In the genomic region with DNA sequence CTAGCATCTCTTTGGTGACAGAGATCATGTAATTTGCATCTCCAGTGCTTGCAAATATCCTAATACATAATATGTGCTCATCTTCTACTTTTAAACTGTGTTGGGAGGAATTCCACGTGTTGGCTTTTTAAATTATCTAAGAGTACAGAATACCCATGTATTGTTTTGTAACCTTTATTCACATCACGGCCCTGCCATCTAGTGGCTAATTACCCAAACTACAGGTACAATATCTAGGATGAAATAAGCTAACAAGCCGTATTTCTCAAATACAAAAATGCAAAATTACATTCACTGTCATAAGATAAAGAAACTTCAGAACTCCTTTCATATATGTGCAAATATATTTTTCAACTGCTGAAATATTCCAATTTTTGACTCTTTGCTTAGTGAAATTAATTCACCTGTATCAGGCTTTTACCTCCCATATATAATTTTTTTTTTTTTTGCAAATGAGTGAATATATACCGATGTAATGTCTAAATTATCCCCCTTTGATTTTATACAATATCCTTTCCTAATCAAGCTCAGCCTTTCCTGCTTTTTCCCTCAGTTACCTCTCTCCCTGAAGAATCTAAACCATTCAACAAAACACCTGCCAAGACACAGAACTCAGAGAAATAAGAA, we compare ENCODE assay signal across 8 cellular contexts. TPM values are rescaled to one million over a fixed set of nuclear protein-coding genes. Genes with fewer than 3 reads are reported as not detected.
DNase-seq lines count a peak whose midpoint lies in the region; ATAC-seq and TF ChIP-seq lines count a peak whose summit lies in the region.

No MANE protein-coding gene starts in this region.

- CTCF ChIA-PET in IMR-90 (lab: Yijun Ruan, JAX): interaction anchor here (0.6 to 0.9 kb wide), 2 partner anchors 438 to 1377 kb away, joined by 3 to 4 read pairs; no protein-coding TSS in a partner anchor

- no peak overlapping the region for H3K56ac ChIP-seq in IMR-90 (ENCODE audit: extremely low read depth, insufficient read depth, low read length)

- dilution Hi-C loops in IMR-90 (cut with HindIII; ENCODE audit: low sequenced_read_pairs, unreplicated experiment): no loop called here

- no peak overlapping the region for H3K27ac ChIP-seq in IMR-90 (ENCODE audit: insufficient read depth, low read length)
- H3K27ac ChIP-seq in SK-N-MC: peak overlapping the region; percentile 20; the same call in 1 of the 2 replicates
- H3K27ac ChIP-seq in fibroblast of lung (ENCODE audit: insufficient read depth, low read length): no peak overlapping the region
- no peak overlapping the region for H3K27ac ChIP-seq in prostate gland

- H3K27me3 ChIP-seq in IMR-90 (ENCODE audit: control insufficient read depth, insufficient read depth, low read length): no peaks in the 10 kb centered on the region
- H3K27me3 ChIP-seq in fibroblast of lung (ENCODE audit: control insufficient read depth, insufficient read depth, low read length): no peaks in the 10 kb centered on the region
- H3K27me3 ChIP-seq in prostate gland (replicated peaks; ENCODE audit: insufficient read depth): no peaks in the 10 kb centered on the region

- H4K20me1 ChIP-seq in IMR-90 (ENCODE audit: insufficient read depth, low read length): no peaks in the 10 kb centered on the region
- no peaks in the 10 kb centered on the region for H4K20me1 ChIP-seq in fibroblast of lung (ENCODE audit: control insufficient read depth, extremely low read depth, insufficient read depth, low read length)

- no peak overlapping the region for H4K8ac ChIP-seq in IMR-90 (ENCODE audit: low read depth in 2 of 2, low read length in 2 of 2)

- H4K5ac ChIP-seq in IMR-90 (ENCODE audit: low read depth, low read length): no peak overlapping the region

- no peaks in the 10 kb centered on the region for H3K9me3 ChIP-seq in IMR-90 (ENCODE audit: control insufficient read depth, insufficient read depth, low read length)
- peaks cover 4% of the 10 kb centered on the region; the same call in 1 of the 2 replicates for H3K9me3 ChIP-seq in SK-N-MC (ENCODE audit: low read depth, low read length)
- H3K9me3 ChIP-seq in fibroblast of lung (ENCODE audit: control insufficient read depth, insufficient read depth, low read depth, low read length): no peaks in the 10 kb centered on the region
- no peaks in the 10 kb centered on the region for H3K9me3 ChIP-seq in prostate gland

- H2AFZ ChIP-seq in IMR-90 (replicated peaks; ENCODE audit: low read length, poor library complexity) (no peak overlapping the region), fibroblast of lung (ENCODE audit: low read length) (no peak overlapping the region)

- no peak overlapping the region for H2BK20ac ChIP-seq in IMR-90 (ENCODE audit: low read depth, low read length)

- H3K4me1 ChIP-seq in IMR-90 (ENCODE audit: control insufficient read depth, insufficient read depth, low read length) (no peaks in the 10 kb centered on the region; the same call in 1 of the 2 replicates), fibroblast of lung (ENCODE audit: control insufficient read depth, extremely low read depth, insufficient read depth, low read length) (no peaks in the 10 kb centered on the region), prostate gland (replicated peaks) (no peaks in the 10 kb centered on the region)

- H2BK15ac ChIP-seq in IMR-90 (ENCODE audit: low read depth, low read length): no peak overlapping the region

- H2AK9ac ChIP-seq in IMR-90 (replicated peaks; ENCODE audit: low read depth, low read length, poor library complexity): no peak overlapping the region

- no peaks in the 10 kb centered on the region for H3K79me2 ChIP-seq in fibroblast of lung (ENCODE audit: control insufficient read depth, insufficient read depth, low read length)

- intact Hi-C loops in IMR-90 (cut with micrococcal nuclease): no loop called here
- intact Hi-C loops in prostate gland (cut with DNase I): no loop called here

- H3K4ac ChIP-seq in IMR-90 (ENCODE audit: low read depth, low read length): no peak overlapping the region

- H3K23ac ChIP-seq in IMR-90 (ENCODE audit: low read depth, low read length): no peak overlapping the region

- no peak overlapping the region for H2BK120ac ChIP-seq in IMR-90 (ENCODE audit: low read depth, low read length)

- in situ Hi-C loops in ACHN (cut with HindIII; ENCODE audit: low pct_ligation_motif_present, low pct_unique_long_range_greater_than_20kb, low sequenced_read_pairs): no loop called here
- in situ Hi-C loops in IMR-90 (cut with MboI; ENCODE audit: low sequenced_read_pairs): no loop called here

- H3K79me1 ChIP-seq in IMR-90 (ENCODE audit: low read depth in 1 of 2, low read length in 2 of 2): no peaks in the 10 kb centered on the region

- H4K91ac ChIP-seq in IMR-90 (ENCODE audit: insufficient read depth, low read depth, low read length): no peak overlapping the region

- no TSS peak for BruUV-seq in IMR-90 (replicated peaks; lab: Mats Ljungman, UMichigan)

- WGBS in IMR-90 (ENCODE audit: extremely low coverage in 2 of 2, insufficient read length in 1 of 2), 2 experiments: no CpG with 5 or more reads among the region's 4 CpGs
- 30% methylated on average over 4 of the region's 4 CpGs for WGBS in prostate gland

- H3K4me3 ChIP-seq in GM12865 (ENCODE audit: low read depth, low read length) (no peak overlapping the region), IMR-90 (ENCODE audit: insufficient read depth, low read depth, low read length) (no peak overlapping the region), SK-N-MC (no peak overlapping the region), fibroblast of lung (replicated peaks in 1 of 4; ENCODE audit: control extremely low read depth in 1 of 4, insufficient read depth in 1 of 4, low read depth in 3 of 4, low read length in 4 of 4) (no peak overlapping the region), prostate gland (no peak overlapping the region)

- TF ChIP-seq CTCF in GM12865 (IDR thresholded peaks at IDR 0.05; ENCODE audit: insufficient read depth, low read depth, low read length, missing control alignments): peak; percentile 62
- peak; percentile 54 for TF ChIP-seq CTCF in IMR-90 (conservative IDR thresholded peaks at IDR 0.05; ENCODE audit: low read depth, low read length)
- TF ChIP-seq CTCF in fibroblast of lung (conservative IDR thresholded peaks at IDR 0.05 in 1 of 2, IDR thresholded peaks at IDR 0.05 in 1 of 2; ENCODE audit: low read depth in 1 of 2, low read length in 2 of 2): peak; percentile 37 to 62
- peak in 3 of 4 experiments; percentile 45 to 71 (median 47) for TF ChIP-seq CTCF in prostate gland (IDR thresholded peaks at IDR 0.05)

- H2AK5ac ChIP-seq in IMR-90 (ENCODE audit: low read depth, low read length): no peak overlapping the region

- ATAC-seq in IMR-90 (ENCODE audit: low read depth): no peak; the same call in 1 of the 2 replicates

- no peaks in the 10 kb centered on the region for H3K9me1 ChIP-seq in IMR-90 (ENCODE audit: insufficient read depth, low read length)

- H3K18ac ChIP-seq in IMR-90 (ENCODE audit: low read depth, low read length): no peak overlapping the region

- TF ChIP-seq RAD21 in IMR-90 (IDR thresholded peaks at IDR 0.05; ENCODE audit: low read length): peak; percentile 52

- H3K9ac ChIP-seq in IMR-90 (ENCODE audit: low read depth, low read length) (no peak overlapping the region), SK-N-MC (ENCODE audit: insufficient read length) (no peak overlapping the region), fibroblast of lung (ENCODE audit: insufficient read depth, low read length) (no peak overlapping the region)

- no peak overlapping the region for H3K14ac ChIP-seq in IMR-90 (replicated peaks; ENCODE audit: low read depth, low read length)

- DNase-seq in ACHN (peak; percentile 67), GM12865 (ENCODE audit: low read depth) (peak; percentile 52), IMR-90 (peak; percentile 33), SK-N-MC (ENCODE audit: low read depth, low spot score) (peak; percentile 65), fibroblast of lung (ENCODE audit: low read depth in 2 of 2) (peak; percentile 13 to 51), prostate gland (ENCODE audit: low spot score) (no peak), UCSD-AML1 (lab: John Stamatoyannopoulos, UW; ENCODE audit: unreplicated experiment) (no peak), NCI-H146 (lab: John Stamatoyannopoulos, UW) (no peak)

- POLR2A ChIA-PET in IMR-90 (lab: Charles Lee; ENCODE audit: unreplicated experiment): no interaction called here

- no peak overlapping the region for H2BK5ac ChIP-seq in IMR-90 (ENCODE audit: low read depth, low read length, poor library complexity, severe bottlenecking)

- H3K36me3 ChIP-seq in IMR-90 (ENCODE audit: control insufficient read depth, insufficient read depth, low read length): no peaks in the 10 kb centered on the region
- H3K36me3 ChIP-seq in SK-N-MC (ENCODE audit: insufficient read depth, low read length): no peaks in the 10 kb centered on the region
- no peaks in the 10 kb centered on the region for H3K36me3 ChIP-seq in fibroblast of lung (ENCODE audit: control insufficient read depth, insufficient read depth, low read length)
- H3K36me3 ChIP-seq in prostate gland: no peaks in the 10 kb centered on the region

- TF ChIP-seq POLR2A in IMR-90 (IDR thresholded peaks at IDR 0.05; ENCODE audit: low read depth, low read length) (no peak), prostate gland (IDR thresholded peaks at IDR 0.05) (no peak)

- H3K4me2 ChIP-seq in IMR-90 (ENCODE audit: low read depth, low read length): no peak overlapping the region
- H3K4me2 ChIP-seq in fibroblast of lung (ENCODE audit: extremely low read depth, insufficient read depth, low read length): no peak overlapping the region

TF ChIP-seq in IMR-90, 13 proteins besides CTCF, POLR2A, EP300 and RAD21 (continues in another document):
- peak; percentile 22; the same call in 1 of the 2 replicates for TF ChIP-seq SMC3 (IDR thresholded peaks at IDR 0.05; ENCODE audit: low read depth, low read length)
- no peak for TF ChIP-seq MAZ (IDR thresholded peaks at IDR 0.05; ENCODE audit: borderline replicate concordance, low read depth, low read length)
- TF ChIP-seq, protein P1, sequence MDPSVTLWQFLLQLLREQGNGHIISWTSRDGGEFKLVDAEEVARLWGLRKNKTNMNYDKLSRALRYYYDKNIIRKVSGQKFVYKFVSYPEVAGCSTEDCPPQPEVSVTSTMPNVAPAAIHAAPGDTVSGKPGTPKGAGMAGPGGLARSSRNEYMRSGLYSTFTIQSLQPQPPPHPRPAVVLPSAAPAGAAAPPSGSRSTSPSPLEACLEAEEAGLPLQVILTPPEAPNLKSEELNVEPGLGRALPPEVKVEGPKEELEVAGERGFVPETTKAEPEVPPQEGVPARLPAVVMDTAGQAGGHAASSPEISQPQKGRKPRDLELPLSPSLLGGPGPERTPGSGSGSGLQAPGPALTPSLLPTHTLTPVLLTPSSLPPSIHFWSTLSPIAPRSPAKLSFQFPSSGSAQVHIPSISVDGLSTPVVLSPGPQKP (IDR thresholded peaks at IDR 0.05; ENCODE audit: borderline replicate concordance, low read depth, low read length): no peak

RNA-seq across cellular contexts. Expression of gene LSM8, which starts 30.3 kb away (rescaled TPM):
- total RNA-seq in IMR-90 (2012; rRNA removed) (9.7 and 33.9 TPM in 2 replicates), fibroblast of lung (36.8 and 39.5 TPM in 2 replicates), prostate gland (10 to 100 TPM; 24.8 to 29.3 TPM)
- polyA plus RNA-seq in IMR-90 (2012; rRNA removed) (27.0 and 30.2 TPM in 2 replicates), fibroblast of lung (55.0 and 61.8 TPM in 2 replicates)
- polyA plus RNA-seq in IMR-90 (2012; cell fraction: cytosol; rRNA removed): 6.1 and 8.0 TPM in 2 replicates
- polyA plus RNA-seq in IMR-90 (2012; cell fraction: nucleus; rRNA removed; ENCODE audit: low replicate concordance): 5.4 and 19.8 TPM in 2 replicates
- polyA plus RNA-seq in fibroblast of lung (2012): 24.7 and 28.4 TPM in 2 replicates
- 16.6 and 25.4 TPM in 2 replicates for polyA minus RNA-seq in fibroblast of lung (ENCODE audit: low replicate concordance)

Comparison
In these comparisons a context has a peak if more than half of its experiments do, and no peak if none do; other contexts are left out.
1. DNase-seq: peak in ACHN (single experiment), GM12865 (single experiment), IMR-90 (single experiment), SK-N-MC (single experiment) and fibroblast of lung (2 of 2); none in prostate gland (single experiment), UCSD-AML1 (single experiment) and NCI-H146 (single experiment).
2. Peak in every context shown above with its lines, with median percentiles within 50 percentile points of each other: CTCF ChIP-seq.